23 cellular contexts compared by ENCODE assay signal in the genomic region with DNA sequence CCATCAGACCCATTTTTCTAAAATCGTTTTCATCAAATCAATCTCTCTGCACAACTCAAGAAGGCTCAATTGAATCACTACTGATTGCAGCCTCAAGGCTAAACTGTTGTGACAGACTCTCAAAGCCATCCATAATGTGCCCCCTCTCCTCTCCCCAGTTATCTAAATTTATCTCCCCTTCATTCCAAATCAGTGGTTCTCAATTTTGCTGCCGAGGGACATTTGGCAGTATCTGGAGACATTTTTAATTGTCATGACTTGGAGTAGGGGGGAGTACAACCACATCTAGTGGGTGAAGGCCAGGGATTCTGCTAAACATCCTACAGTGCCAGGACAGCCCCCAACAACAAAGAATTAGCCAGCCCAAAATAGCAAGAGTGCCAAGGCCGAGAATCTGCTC. TPM values are rescaled to one million over a fixed set of nuclear protein-coding genes. Genes with fewer than 3 reads are reported as not detected.
"Had no signal": no experiment of that assay in that cellular context is flagged by ENCODE, and none has a peak within 500 bp of the region (broad histone marks: within the 10 kb centered on the region; RNA-seq: fewer than 3 reads in every experiment).

No MANE protein-coding gene starts in this region.

- DNase-seq: activated CD4-positive, alpha-beta T cell treated with anti-CD3 and anti-CD28 coated beads for 48 hours; activated CD4-positive, alpha-beta T cell treated with anti-CD3 and anti-CD28 coated beads, Interleukin-2, amount 50 U/mL, for 48 hours; activated CD8-positive, alpha-beta memory T cell treated with anti-CD3 and anti-CD28 coated beads for 24 hours; activated effector memory CD4-positive, alpha-beta T cell treated with Interleukin-2 at 50 U/mL for 16 hours; activated naive CD4-positive, alpha-beta T cell treated with Interleukin-2 at 50 U/mL for 16 hours; colonic mucosa; effector memory CD4-positive, alpha-beta T cell; foreskin fibroblast; kidney glomerular epithelial cell; mammary epithelial cell; naive B cell; nephron progenitor cell; ovary; stimulated activated CD4-positive, alpha-beta T cell treated with anti-CD3 and anti-CD28 coated beads, Interleukin-2, amount 100 ng/mL, for 48 hours; stimulated activated naive CD8-positive, alpha-beta T cell treated with anti-CD3 and anti-CD28 coated beads, Interleukin-15, Interleukin-2, amounts not matched to agents 100 U/mL and 50 U/mL, for 24 hours; T-helper 17 cell; T1000; WERI-Rb-1 had no signal

- H3K4me3 ChIP-seq: ascending aorta, colonic mucosa, ovary, SK-N-MC had no signal

- ATAC-seq: activated CD4-positive, CD25-positive, alpha-beta regulatory T cell treated with anti-CD3 and anti-CD28 coated beads, Interleukin-2, amount 50 U/mL, for 24 hours; stimulated activated naive CD8-positive, alpha-beta T cell treated with anti-CD3 and anti-CD28 coated beads, Interleukin-15, Interleukin-2, amounts not matched to agents 100 U/mL and 50 U/mL, for 24 hours; T-helper 17 cell had no signal

- H3K9me3 ChIP-seq: colonic mucosa, neutrophil, ovary had no signal

- H3K27me3 ChIP-seq: ascending aorta, colonic mucosa, neutrophil, ovary had no signal

- H3K27ac ChIP-seq: colonic mucosa, neutrophil, ovary, SK-N-MC, WERI-Rb-1 had no signal

- H3K36me3 ChIP-seq: ascending aorta, colonic mucosa, neutrophil, ovary, WERI-Rb-1 had no signal

RNA-seq across cellular contexts. Expression of a gene that starts 42.5 kb away (rescaled TPM):
- total RNA-seq: ascending aorta, liver, T-helper 17 cell had no signal
- polyA plus RNA-seq: liver had no signal
